ENCODE assay signal across 8 cellular contexts in the genomic region with DNA sequence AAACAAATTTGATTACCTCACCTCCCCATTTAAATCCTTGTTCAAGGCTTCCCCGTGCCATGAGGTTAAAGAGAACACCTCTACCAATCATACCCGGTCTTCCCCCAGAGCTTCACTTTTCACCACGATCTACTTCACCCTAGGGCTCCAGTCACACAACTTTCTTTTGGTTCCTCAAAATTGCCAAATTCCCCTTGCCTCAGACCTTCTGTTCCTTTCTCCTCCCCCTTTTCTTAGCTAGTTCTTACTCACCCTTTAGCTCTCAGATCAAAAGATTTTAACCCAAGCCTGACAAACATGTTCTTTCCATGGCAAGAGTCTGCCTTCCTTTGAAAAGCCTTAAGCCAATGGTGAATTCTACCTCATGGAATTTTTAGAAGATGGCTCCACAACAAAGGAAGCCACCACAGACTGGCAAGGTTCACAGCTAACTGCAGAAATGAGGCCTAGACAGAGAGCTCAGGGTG. TPM values are rescaled to one million over a fixed set of nuclear protein-coding genes. Genes with fewer than 3 reads are reported as not detected.
DNase-seq lines count a peak whose midpoint lies in the region; ATAC-seq and TF ChIP-seq lines count a peak whose summit lies in the region.

No MANE protein-coding gene starts in this region.

- BruUV-seq in mammary epithelial cell (replicated peaks; lab: Mats Ljungman, UMichigan) = no TSS peak

- peak overlapping the region; percentile 71 for H3K4me2 ChIP-seq in mammary epithelial cell (ENCODE audit: insufficient read depth, low read depth, low read length)

- ATAC-seq in GM18502 (IDR thresholded peaks at IDR 0.05; ENCODE audit: poor library complexity, unreplicated experiment) = peak; percentile 82
- peak; percentile 77 for ATAC-seq in GM21786 (IDR thresholded peaks at IDR 0.05; ENCODE audit: unreplicated experiment)

- intact Hi-C loops in mammary epithelial cell (cut with micrococcal nuclease) = no loop called here
- intact Hi-C loops in uterus (cut with DNase I; ENCODE audit: low total_unique reads) = no loop called here

- no peaks in the 10 kb centered on the region for H3K9me3 ChIP-seq in mammary epithelial cell (replicated peaks; ENCODE audit: insufficient read depth, low read length)
- H3K9me3 ChIP-seq in uterus = no peaks in the 10 kb centered on the region

- H3K4me1 ChIP-seq in mammary epithelial cell (ENCODE audit: insufficient read depth, low read length) (peaks cover 29% of the 10 kb centered on the region), uterus (peaks cover 0 to 3% of the 10 kb centered on the region in 2 donors)

- H3K79me2 ChIP-seq in mammary epithelial cell (ENCODE audit: insufficient read depth, low read length) = peaks cover 70% of the 10 kb centered on the region

- no peak for TF ChIP-seq CTCF in mammary epithelial cell (conservative IDR thresholded peaks at IDR 0.05 in 1 of 2, IDR thresholded peaks at IDR 0.05 in 1 of 2; ENCODE audit: extremely low read depth in 1 of 2, insufficient read depth in 1 of 2, low read depth in 1 of 2, low read length in 2 of 2)
- no peak for TF ChIP-seq CTCF in uterus (IDR thresholded peaks at IDR 0.05)

- H3K4me3 ChIP-seq in mammary epithelial cell (replicated peaks in 1 of 3; ENCODE audit: insufficient read depth in 1 of 3, low read depth in 2 of 3, low read length in 3 of 3) (no peak overlapping the region), skin epidermis (no peak overlapping the region), uterus (no peak overlapping the region)

- H2AFZ ChIP-seq in mammary epithelial cell (ENCODE audit: low read depth, low read length) = peak overlapping the region; percentile 37

- CTCF ChIA-PET in mammary epithelial cell (lab: Charles Lee; ENCODE audit: low non-redundant PET) = no interaction called here

- no peaks in the 10 kb centered on the region for H4K20me1 ChIP-seq in mammary epithelial cell (ENCODE audit: insufficient read depth, low read length)

- H3K9ac ChIP-seq in mammary epithelial cell (ENCODE audit: insufficient read depth, low read length) = peak overlapping the region; percentile 65

- 90% methylated on average over 2 of the region's 3 CpGs for WGBS in mammary epithelial cell (ENCODE audit: low coverage, missing lambda C conversion rate)

- no peak for TF ChIP-seq POLR2A in uterus (IDR thresholded peaks at IDR 0.05)

- in situ Hi-C loops in mammary epithelial cell (cut with MboI; ENCODE audit: low sequenced_read_pairs in 2 of 2) = no loop called here

- H3K27me3 ChIP-seq in mammary epithelial cell (ENCODE audit: insufficient read depth, low read length) (no peaks in the 10 kb centered on the region), uterus (no peaks in the 10 kb centered on the region)

- H3K27ac ChIP-seq in mammary epithelial cell (ENCODE audit: insufficient read depth, low read depth, low read length) (peak overlapping the region; percentile 89), skin epidermis (peak overlapping the region in 16 of 21 experiments; percentile 2 to 84 (median 62)), uterus (no peak overlapping the region)

- H3K36me3 ChIP-seq in mammary epithelial cell (ENCODE audit: insufficient read depth, low read length) (no peaks in the 10 kb centered on the region), uterus (no peaks in the 10 kb centered on the region)

- dilution Hi-C loops in mammary epithelial cell (cut with HindIII; ENCODE audit: low sequenced_read_pairs) = no loop called here

- peak; percentile 79 for DNase-seq in LHCN-M2 (ENCODE audit: low read depth)
- DNase-seq in mammary epithelial cell = peak; percentile 86
- no peak for DNase-seq in Ammon's horn (ENCODE audit: low spot score)
- no peak for DNase-seq in activated CD4-positive, alpha-beta T cell treated with anti-CD3 and anti-CD28 coated beads, Interleukin-2, amount 50 U/mL, for 4 hours
- no peak for DNase-seq in uterus

RNA-seq across cellular contexts. Expression of gene MAPKAP1, which starts 56.7 kb away (rescaled TPM):
- 146 and 148 TPM in 2 replicates for total RNA-seq in LHCN-M2 (2014; rRNA removed)
- polyA plus RNA-seq in LHCN-M2 (2012) = 96.6 TPM
- 100 to 1,000 TPM in 1 of 2 donors, 10 to 100 TPM in 1; 81.4 to 104 TPM for total RNA-seq in mammary epithelial cell
- polyA plus RNA-seq in mammary epithelial cell = 97.6 TPM
- 147 TPM for polyA minus RNA-seq in mammary epithelial cell
- 100 to 1,000 TPM in 1 of 4 donors, 10 to 100 TPM in 3; 54.1 to 195 (median 61.9) TPM for total RNA-seq in uterus

Comparison
In these comparisons a context has a peak if more than half of its experiments do, and no peak if none do; other contexts are left out.
1. DNase-seq: peak in LHCN-M2 (single experiment) and mammary epithelial cell (single experiment); none in Ammon's horn (single experiment), activated CD4-positive, alpha-beta T cell treated with anti-CD3 and anti-CD28 coated beads, Interleukin-2, amount 50 U/mL, for 4 hours (0 of 2) and uterus (0 of 2).
2. H3K27ac ChIP-seq: peak in mammary epithelial cell (single experiment) and skin epidermis (16 of 21); none in uterus (0 of 2).